In the genomic region with DNA sequence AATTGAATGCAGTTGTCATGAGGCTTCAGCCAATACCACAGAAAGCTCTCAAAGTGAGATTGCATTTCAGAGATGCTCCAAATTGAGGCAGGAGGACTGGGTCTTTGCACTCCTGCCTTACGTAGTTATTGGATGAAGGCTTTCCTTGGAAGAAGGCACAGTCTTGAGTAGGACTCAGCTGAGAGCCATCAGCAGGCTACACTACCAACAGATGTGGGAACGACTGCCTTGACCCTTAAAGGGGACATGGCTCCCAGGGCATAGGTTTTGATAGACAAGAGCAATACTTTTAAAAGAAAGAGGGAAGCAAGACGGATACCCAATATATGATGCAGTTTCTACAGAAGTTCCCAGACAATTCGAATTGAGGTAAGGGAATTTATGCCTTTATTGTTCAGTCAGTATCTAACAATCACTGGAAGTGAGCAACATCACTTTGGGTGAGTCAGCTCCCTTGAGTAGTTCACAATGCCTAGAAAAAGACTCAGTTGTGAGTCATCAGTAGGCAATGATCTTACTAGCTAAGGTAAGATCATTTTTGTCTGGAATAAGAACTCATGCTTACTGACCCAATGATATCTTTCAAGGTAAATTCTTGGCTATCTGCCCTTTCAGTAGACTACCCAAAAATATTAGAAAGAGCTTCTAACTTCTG, we compare ENCODE assay signal across 12 cellular contexts.
DNase-seq lines count a peak whose midpoint lies in the region; ATAC-seq, FAIRE-seq and TF ChIP-seq lines count a peak whose summit lies in the region.
"Had no signal": no experiment of that assay in that cellular context is flagged by ENCODE, and none has a peak within 500 bp of the region (broad histone marks: within the 10 kb centered on the region; RNA-seq: fewer than 3 reads in every experiment).

No MANE protein-coding gene starts in this region.

- no peaks in the 10 kb centered on the region for H3K79me1 ChIP-seq in mesenchymal stem cell (replicated peaks; ENCODE audit: low read length, poor library complexity, severe bottlenecking)

- no peak overlapping the region for H4K91ac ChIP-seq in mesenchymal stem cell (ENCODE audit: low read length)

- ATAC-seq in upper lobe of right lung, result no peak
- ATAC-seq in effector memory CD8-positive, alpha-beta T cell (replicated peaks), result no peak
- ATAC-seq: HepG2 had no signal

- TF ChIP-seq RAD21 in Ishikawa (IDR thresholded peaks at IDR 0.05; ENCODE audit: low read depth), result no peak

- no peak overlapping the region for H2BK120ac ChIP-seq in mesenchymal stem cell (ENCODE audit: low read depth, low read length)

- no peak overlapping the region for H3K14ac ChIP-seq in mesenchymal stem cell (ENCODE audit: low read length in 2 of 2)

- H3K9me3 ChIP-seq in mesenchymal stem cell (ENCODE audit: control insufficient read depth, low read length) (no peaks in the 10 kb centered on the region), upper lobe of right lung (no peaks in the 10 kb centered on the region)

- intact Hi-C loops in upper lobe of right lung (cut with DNase I), result no loop called here

- H3K27me3 Mint-ChIP-seq in effector memory CD8-positive, alpha-beta T cell, result no peaks in the 10 kb centered on the region

- H3K4me1 ChIP-seq in mesenchymal stem cell (ENCODE audit: control insufficient read depth, insufficient read depth, low read depth, low read length), result peaks cover 2% of the 10 kb centered on the region
- H3K4me1 ChIP-seq in upper lobe of right lung, result no peaks in the 10 kb centered on the region

- H3K4me1 Mint-ChIP-seq in effector memory CD8-positive, alpha-beta T cell (ENCODE audit: low read depth in 2 of 2), result no peaks in the 10 kb centered on the region

- H3K27ac Mint-ChIP-seq in effector memory CD8-positive, alpha-beta T cell, result no peak overlapping the region

- H4K8ac ChIP-seq in mesenchymal stem cell (ENCODE audit: low read length), result no peak overlapping the region

- H3K9me3 Mint-ChIP-seq in effector memory CD8-positive, alpha-beta T cell, result peaks cover 8 to 14% of the 10 kb centered on the region in 2 donors

- H2BK15ac ChIP-seq in mesenchymal stem cell (ENCODE audit: low read depth, poor library complexity, severe bottlenecking), result peak overlapping the region; percentile 66

- H3K23ac ChIP-seq in mesenchymal stem cell (ENCODE audit: low read length in 2 of 2), result no peak overlapping the region

- peak overlapping the region; percentile 26 for H2AK5ac ChIP-seq in mesenchymal stem cell (ENCODE audit: low read length, severe bottlenecking)

- TF ChIP-seq CTCF in bronchial epithelial cell (IDR thresholded peaks at IDR 0.05; ENCODE audit: insufficient read depth, low read length, severe bottlenecking), result no peak
- TF ChIP-seq CTCF in upper lobe of right lung (IDR thresholded peaks at IDR 0.05), result no peak

- peak overlapping the region in 1 of 2 experiments; percentile 26 for H3K4ac ChIP-seq in mesenchymal stem cell (ENCODE audit: low read depth in 1 of 2, low read length in 2 of 2)

- H3K4me2 ChIP-seq in mesenchymal stem cell (ENCODE audit: low read length, poor library complexity, severe bottlenecking), result no peak overlapping the region

- H3K27ac ChIP-seq in mesenchymal stem cell (ENCODE audit: low read length, poor library complexity, severe bottlenecking) (no peak overlapping the region), upper lobe of right lung (no peak overlapping the region)

- H3K36me3 Mint-ChIP-seq in effector memory CD8-positive, alpha-beta T cell (ENCODE audit: insufficient read depth), result no peaks in the 10 kb centered on the region

- H3K9ac ChIP-seq in mesenchymal stem cell (ENCODE audit: low read length), result no peak overlapping the region

- FAIRE-seq in bronchial epithelial cell (lab: Jason Lieb, UNC), result no peak
- FAIRE-seq: HepG2 had no signal

- H3K4me3 Mint-ChIP-seq in effector memory CD8-positive, alpha-beta T cell, result no peak overlapping the region

- peak; percentile 85 for DNase-seq in EH (ENCODE audit: low read depth)
- DNase-seq in bronchial epithelial cell (ENCODE audit: low read depth), result peak; percentile 99
- peak; percentile 80 for DNase-seq in mesenchymal stem cell
- DNase-seq in upper lobe of right lung, result no peak
- no peak for DNase-seq in T-helper 9 cell
- no peak for DNase-seq in activated T-cell treated with anti-CD3 and anti-CD28 coated beads, Interleukin-2, amount 50 U/mL, for 1 hour
- DNase-seq in effector memory CD8-positive, alpha-beta T cell, result no peak
- DNase-seq: cortex of kidney, DMS79, NCI-H446 had no signal

- WGBS in mesenchymal stem cell, result 46% methylated on average over 4 of the region's 4 CpGs

- no peaks in the 10 kb centered on the region for H3K36me3 ChIP-seq in bronchial epithelial cell (ENCODE audit: control insufficient read depth, insufficient read depth, low read length)
- H3K36me3 ChIP-seq in mesenchymal stem cell (ENCODE audit: control insufficient read depth in 1 of 2, insufficient read depth in 2 of 2, low read depth in 1 of 2, low read length in 2 of 2), result no peaks in the 10 kb centered on the region
- no peaks in the 10 kb centered on the region for H3K36me3 ChIP-seq in upper lobe of right lung

- no peaks in the 10 kb centered on the region for H3K27me3 ChIP-seq in bronchial epithelial cell (ENCODE audit: control insufficient read depth, insufficient read depth, low read length)
- H3K27me3 ChIP-seq in mesenchymal stem cell (ENCODE audit: control insufficient read depth in 1 of 2, insufficient read depth in 1 of 2, low read length in 2 of 2), result no peaks in the 10 kb centered on the region
- no peaks in the 10 kb centered on the region for H3K27me3 ChIP-seq in upper lobe of right lung

- no peak overlapping the region for H2AFZ ChIP-seq in mesenchymal stem cell (ENCODE audit: low read depth, low read length)

- H3K18ac ChIP-seq in mesenchymal stem cell (ENCODE audit: low read depth in 1 of 2, low read length in 2 of 2), result peak overlapping the region in 1 of 2 experiments; percentile 38

- H3K4me3 ChIP-seq in bronchial epithelial cell (ENCODE audit: low read depth, low read length) (no peak overlapping the region), mesenchymal stem cell (ENCODE audit: insufficient read depth in 1 of 2, low read depth in 1 of 2, low read length in 2 of 2) (peak overlapping the region in 1 of 2 experiments; percentile 29), upper lobe of right lung (no peak overlapping the region)

- H2BK5ac ChIP-seq in mesenchymal stem cell (ENCODE audit: low read depth, low read length, poor library complexity, severe bottlenecking), result no peak overlapping the region

- H2BK12ac ChIP-seq in mesenchymal stem cell (ENCODE audit: low read length in 2 of 2), result peak overlapping the region; percentile 20 to 93

- peak; percentile 32; the same call in 1 of the 2 replicates for TF ChIP-seq EP300 in Ishikawa (IDR thresholded peaks at IDR 0.05; ENCODE audit: borderline replicate concordance)

TF ChIP-seq in Ishikawa, 13 proteins besides CTCF, POLR2A, EP300 and RAD21:
- TF ChIP-seq NFIC (IDR thresholded peaks at IDR 0.05) (peak; percentile 55), TEAD4 (IDR thresholded peaks at IDR 0.05) (peak; percentile 28; the same call in 1 of the 2 replicates)
- TF ChIP-seq, protein P1, sequence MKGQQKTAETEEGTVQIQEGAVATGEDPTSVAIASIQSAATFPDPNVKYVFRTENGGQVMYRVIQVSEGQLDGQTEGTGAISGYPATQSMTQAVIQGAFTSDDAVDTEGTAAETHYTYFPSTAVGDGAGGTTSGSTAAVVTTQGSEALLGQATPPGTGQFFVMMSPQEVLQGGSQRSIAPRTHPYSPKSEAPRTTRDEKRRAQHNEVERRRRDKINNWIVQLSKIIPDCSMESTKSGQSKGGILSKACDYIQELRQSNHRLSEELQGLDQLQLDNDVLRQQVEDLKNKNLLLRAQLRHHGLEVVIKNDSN (IDR thresholded peaks at IDR 0.05), result no peak

Comparison
In these comparisons a context has a peak if more than half of its experiments do, and no peak if none do; other contexts are left out.
1. DNase-seq: peak in EH (single experiment), bronchial epithelial cell (single experiment) and mesenchymal stem cell (single experiment); none in upper lobe of right lung (single experiment), T-helper 9 cell (single experiment), activated T-cell treated with anti-CD3 and anti-CD28 coated beads, Interleukin-2, amount 50 U/mL, for 1 hour (single experiment) and effector memory CD8-positive, alpha-beta T cell (0 of 3).